Comparison of ENCODE assay signal across 23 cellular contexts in the genomic region with DNA sequence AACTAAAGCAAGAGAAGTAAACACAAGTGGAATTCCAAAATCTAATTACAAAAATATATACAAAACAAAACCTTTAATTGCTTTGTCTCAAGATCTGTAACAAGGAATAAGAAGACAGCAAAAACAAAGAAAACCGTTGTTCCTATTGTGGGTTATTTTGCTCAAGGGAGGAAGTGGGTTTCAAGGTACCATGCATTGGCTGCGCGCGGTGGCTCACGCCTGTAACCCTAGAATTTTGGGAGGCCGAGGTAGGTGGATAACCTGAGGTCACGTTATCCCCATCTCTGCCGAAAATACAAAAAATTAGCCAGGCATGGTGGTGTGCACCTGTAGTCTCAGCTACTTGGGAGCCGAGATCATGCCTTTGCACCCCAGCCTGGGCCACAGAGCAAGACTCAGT. TPM values are rescaled to one million over a fixed set of nuclear protein-coding genes. Genes with fewer than 3 reads are reported as not detected.
DNase-seq lines count a peak whose midpoint lies in the region; ATAC-seq and TF ChIP-seq lines count a peak whose summit lies in the region.
"Had no signal": no experiment of that assay in that cellular context is flagged by ENCODE, and none has a peak within 500 bp of the region (broad histone marks: within the 10 kb centered on the region; RNA-seq: fewer than 3 reads in every experiment).

No MANE protein-coding gene starts in this region.

- ATAC-seq in DND-41 (ENCODE audit: insufficient read depth, low read depth) (peak; percentile 63; the same call in 2 of the 3 replicates), natural killer cell (peak in 1 of 3 donors; percentile 34), GM21786 (IDR thresholded peaks at IDR 0.05; ENCODE audit: unreplicated experiment) (no peak)
- ATAC-seq in activated T-helper 17 cell treated with anti-CD3 and anti-CD28 coated beads, Interleukin-2, amount 50 U/mL, for 72 hours (replicated peaks) = peak; percentile 67
- ATAC-seq: left lobe of liver had no signal

- no peak overlapping the region for H3K4me2 ChIP-seq in DND-41 (ENCODE audit: insufficient read depth, low read length)
- H3K4me2 ChIP-seq: KMS-11, SK-N-SH had no signal

- H3K4me3 Mint-ChIP-seq in activated T-cell treated with anti-CD3 and anti-CD28 coated beads, Interleukin-2, amount 50 U/mL, for 24 hours = no peak overlapping the region
- H3K4me3 Mint-ChIP-seq in activated T-helper 17 cell treated with anti-CD3 and anti-CD28 coated beads, Interleukin-2, amount 50 U/mL, for 72 hours = peak overlapping the region; percentile 61
- H3K4me3 Mint-ChIP-seq in natural killer cell = peak overlapping the region; percentile 69

- H2AFZ ChIP-seq in DND-41 (ENCODE audit: low read depth, low read length) = no peak overlapping the region

- intact Hi-C loops in natural killer cell (cut with micrococcal nuclease) (no loop called here), cardiac septum (cut with DNase I) (no loop called here)

- no peaks in the 10 kb centered on the region for H3K79me2 ChIP-seq in DND-41 (ENCODE audit: insufficient read depth, low read length)

- no peaks in the 10 kb centered on the region for H3K27me3 Mint-ChIP-seq in activated T-cell treated with anti-CD3 and anti-CD28 coated beads, Interleukin-2, amount 50 U/mL, for 24 hours
- no peaks in the 10 kb centered on the region for H3K27me3 Mint-ChIP-seq in activated T-helper 17 cell treated with anti-CD3 and anti-CD28 coated beads, Interleukin-2, amount 50 U/mL, for 72 hours
- H3K27me3 Mint-ChIP-seq in natural killer cell (ENCODE audit: low read depth in 2 of 2) = no peaks in the 10 kb centered on the region

- no peaks in the 10 kb centered on the region for H3K4me1 ChIP-seq in DND-41 (ENCODE audit: insufficient read depth, low read length)

- TF ChIP-seq CTCF in DND-41 (IDR thresholded peaks at IDR 0.05; ENCODE audit: borderline replicate concordance, extremely low read depth, low read length, poor library complexity, severe bottlenecking) = no peak
- TF ChIP-seq CTCF in natural killer cell (IDR thresholded peaks at IDR 0.05) = no peak

- DNase-seq in activated T-cell treated with anti-CD3 and anti-CD28 coated beads, Interleukin-2, amount 50 U/mL, for 24 hours = no peak
- DNase-seq in activated T-cell treated with anti-CD3 and anti-CD28 coated beads, Interleukin-2, amount 50 U/mL, for 48 hours = no peak
- DNase-seq in DND-41 (peak; percentile 34), natural killer cell (no peak), NCI-H1694 treated with DMSO at 0.1 percent for 48 hours (lab: John Stamatoyannopoulos, UW) (no peak), cardiac septum (ENCODE audit: low spot score) (no peak)
- DNase-seq: activated CD4-positive, CD25-positive, alpha-beta regulatory T cell treated with anti-CD3 and anti-CD28 coated beads, Interleukin-2, amount 50 U/mL, for 72 hours; aorta; DMS53; effector CD8-positive, alpha-beta T cell; midbrain; NCI-H2029 treated with DMSO at 0.1 percent for 48 hours; NCI-H446; NK-92 treated with Interleukin-12 subunit alpha and Interleukin-12 subunit beta, amount 100 ng/mL, for 24 hours; nucleus accumbens; retina; SK-N-SH had no signal

- no peaks in the 10 kb centered on the region for H3K36me3 Mint-ChIP-seq in activated T-cell treated with anti-CD3 and anti-CD28 coated beads, Interleukin-2, amount 50 U/mL, for 24 hours (ENCODE audit: low read depth)
- no peaks in the 10 kb centered on the region for H3K36me3 Mint-ChIP-seq in activated T-helper 17 cell treated with anti-CD3 and anti-CD28 coated beads, Interleukin-2, amount 50 U/mL, for 72 hours (ENCODE audit: low read depth)
- no peaks in the 10 kb centered on the region for H3K36me3 Mint-ChIP-seq in natural killer cell

- no peak overlapping the region for H3K27ac ChIP-seq in DND-41 (ENCODE audit: low read length)
- H3K27ac ChIP-seq: C4-2B, KMS-11 had no signal

- H3K9me3 Mint-ChIP-seq in activated T-cell treated with anti-CD3 and anti-CD28 coated beads, Interleukin-2, amount 50 U/mL, for 24 hours = no peaks in the 10 kb centered on the region
- no peaks in the 10 kb centered on the region for H3K9me3 Mint-ChIP-seq in activated T-helper 17 cell treated with anti-CD3 and anti-CD28 coated beads, Interleukin-2, amount 50 U/mL, for 72 hours
- no peaks in the 10 kb centered on the region for H3K9me3 Mint-ChIP-seq in natural killer cell
- H3K9me3 Mint-ChIP-seq: activated T-helper 2 cell treated with anti-CD3 and anti-CD28 coated beads, Interferon-gamma antibody, Interleukin-2, Interleukin-4, amounts not matched to agents 10 μg/mL and 5 μg/mL and 100 μg/mL, durations not matched to agents 14 hours and 24 hours and 36 hours had no signal

- H3K36me3 ChIP-seq in DND-41 (ENCODE audit: insufficient read depth, low read length) = no peaks in the 10 kb centered on the region

- H4K20me1 ChIP-seq in DND-41 (ENCODE audit: insufficient read depth, low read length) = no peaks in the 10 kb centered on the region; the same call in 1 of the 2 replicates

- H3K4me1 Mint-ChIP-seq in activated T-cell treated with anti-CD3 and anti-CD28 coated beads, Interleukin-2, amount 50 U/mL, for 24 hours (ENCODE audit: low read depth) = peaks cover 55% of the 10 kb centered on the region
- H3K4me1 Mint-ChIP-seq in activated T-helper 17 cell treated with anti-CD3 and anti-CD28 coated beads, Interleukin-2, amount 50 U/mL, for 72 hours = peaks cover 14% of the 10 kb centered on the region
- H3K4me1 Mint-ChIP-seq in natural killer cell = peaks cover 38 to 71% of the 10 kb centered on the region in 2 donors

- no peak overlapping the region for H3K4me3 ChIP-seq in DND-41 (ENCODE audit: low read depth in 1 of 2, low read length in 2 of 2)

- H3K9me3 ChIP-seq in DND-41 (ENCODE audit: insufficient read depth, low read length, severe bottlenecking) = no peaks in the 10 kb centered on the region
- H3K9me3 ChIP-seq: SK-N-SH had no signal

- H3K27me3 ChIP-seq in DND-41 (ENCODE audit: insufficient read depth, low read length, poor library complexity) = peaks cover 4% of the 10 kb centered on the region

- no peak overlapping the region for H3K9ac ChIP-seq in DND-41 (ENCODE audit: low read depth, low read length)
- H3K9ac ChIP-seq: KMS-11, SK-N-SH had no signal

- H3K27ac Mint-ChIP-seq in activated T-cell treated with anti-CD3 and anti-CD28 coated beads, Interleukin-2, amount 50 U/mL, for 24 hours = peak overlapping the region; percentile 45
- peak overlapping the region; percentile 77 for H3K27ac Mint-ChIP-seq in activated T-helper 17 cell treated with anti-CD3 and anti-CD28 coated beads, Interleukin-2, amount 50 U/mL, for 72 hours
- H3K27ac Mint-ChIP-seq in natural killer cell = peak overlapping the region; percentile 71 to 73
- H3K27ac Mint-ChIP-seq: activated T-helper 2 cell treated with anti-CD3 and anti-CD28 coated beads, Interferon-gamma antibody, Interleukin-2, Interleukin-4, amounts not matched to agents 10 μg/mL and 5 μg/mL and 100 μg/mL, durations not matched to agents 14 hours and 24 hours and 36 hours had no signal

RNA-seq across cellular contexts. Expression of gene IQGAP2, which starts 12.1 kb away (rescaled TPM):
- total RNA-seq in activated T-helper 17 cell treated with anti-CD3 and anti-CD28 coated beads, Interleukin-2, amount 50 U/mL, for 72 hours = 10 to 100 TPM; 83.2 to 92.1 TPM
- total RNA-seq in natural killer cell (100 to 1,000 TPM; 172 to 218 (median 207) TPM), cardiac septum (7.9 TPM)
